1 cellular context compared by ENCODE assay signal in the genomic region with DNA sequence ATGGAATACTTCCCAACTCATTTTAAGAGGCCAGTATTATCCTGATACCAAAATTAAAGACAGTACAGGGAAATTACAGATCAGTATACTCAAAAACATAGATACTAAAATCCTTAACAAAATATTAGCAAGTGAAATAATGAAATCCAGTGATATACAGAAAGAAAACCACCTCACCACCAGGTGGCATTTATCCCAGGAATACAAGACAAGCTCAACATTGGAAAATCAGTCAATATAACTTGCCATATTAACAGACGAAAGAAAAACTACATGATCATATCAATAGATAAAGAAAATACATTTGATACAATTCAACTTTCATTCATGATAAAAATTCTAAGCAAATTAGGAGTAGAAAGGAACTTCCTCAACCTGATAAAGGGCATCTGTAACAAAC.
TF ChIP-seq lines count a peak whose summit lies in the region.

No MANE protein-coding gene starts in this region.

TF ChIP-seq in WTC11, 78 proteins besides CTCF, POLR2A, EP300 and RAD21 (continued from another document):
- TF ChIP-seq, protein P1, sequence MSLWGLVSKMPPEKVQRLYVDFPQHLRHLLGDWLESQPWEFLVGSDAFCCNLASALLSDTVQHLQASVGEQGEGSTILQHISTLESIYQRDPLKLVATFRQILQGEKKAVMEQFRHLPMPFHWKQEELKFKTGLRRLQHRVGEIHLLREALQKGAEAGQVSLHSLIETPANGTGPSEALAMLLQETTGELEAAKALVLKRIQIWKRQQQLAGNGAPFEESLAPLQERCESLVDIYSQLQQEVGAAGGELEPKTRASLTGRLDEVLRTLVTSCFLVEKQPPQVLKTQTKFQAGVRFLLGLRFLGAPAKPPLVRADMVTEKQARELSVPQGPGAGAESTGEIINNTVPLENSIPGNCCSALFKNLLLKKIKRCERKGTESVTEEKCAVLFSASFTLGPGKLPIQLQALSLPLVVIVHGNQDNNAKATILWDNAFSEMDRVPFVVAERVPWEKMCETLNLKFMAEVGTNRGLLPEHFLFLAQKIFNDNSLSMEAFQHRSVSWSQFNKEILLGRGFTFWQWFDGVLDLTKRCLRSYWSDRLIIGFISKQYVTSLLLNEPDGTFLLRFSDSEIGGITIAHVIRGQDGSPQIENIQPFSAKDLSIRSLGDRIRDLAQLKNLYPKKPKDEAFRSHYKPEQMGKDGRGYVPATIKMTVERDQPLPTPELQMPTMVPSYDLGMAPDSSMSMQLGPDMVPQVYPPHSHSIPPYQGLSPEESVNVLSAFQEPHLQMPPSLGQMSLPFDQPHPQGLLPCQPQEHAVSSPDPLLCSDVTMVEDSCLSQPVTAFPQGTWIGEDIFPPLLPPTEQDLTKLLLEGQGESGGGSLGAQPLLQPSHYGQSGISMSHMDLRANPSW (CRISPR knock-in tag; conservative IDR thresholded peaks at IDR 0.05; ENCODE audit: low read depth), result no peak
- no peak for TF ChIP-seq SP1 (CRISPR knock-in tag; conservative IDR thresholded peaks at IDR 0.05)
- no peak for TF ChIP-seq HMGA2 (CRISPR knock-in tag; IDR thresholded peaks at IDR 0.05)
- no peak for TF ChIP-seq NR1H2 (CRISPR knock-in tag; IDR thresholded peaks at IDR 0.05)
TF ChIP-seq in WTC11: peak in this region for 0.
